ENCODE assay signal across 1 cellular context in the genomic region with DNA sequence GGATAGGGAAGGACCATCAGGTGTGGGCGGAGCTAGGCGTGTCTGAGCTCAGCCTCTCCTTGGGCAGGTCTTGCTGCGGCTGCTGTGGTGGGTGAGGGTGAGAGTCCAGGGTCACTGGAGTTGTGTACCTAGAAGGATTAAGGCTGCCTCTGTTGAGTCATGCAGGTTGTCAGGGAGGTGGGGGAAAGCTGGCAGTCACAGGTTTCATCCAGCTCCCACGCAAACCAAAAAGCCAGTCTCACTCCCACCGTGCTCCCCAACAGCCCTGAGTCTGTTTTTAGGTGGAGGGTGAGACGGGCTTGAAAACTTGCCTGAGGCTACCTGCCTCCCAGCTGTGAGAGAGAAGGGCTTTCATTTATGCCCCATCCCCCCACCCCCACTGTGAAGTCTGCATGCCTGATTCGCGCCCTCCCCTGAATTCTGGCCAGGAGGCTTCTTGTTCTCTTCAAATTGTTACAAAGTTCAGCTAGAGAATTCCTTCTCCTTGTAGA.
TF ChIP-seq lines count a peak whose summit lies in the region.

No MANE protein-coding gene starts in this region.

TF ChIP-seq in GM23338, 12 proteins besides CTCF, POLR2A, EP300 and RAD21 (continued from another document):
- TF ChIP-seq, protein P1, sequence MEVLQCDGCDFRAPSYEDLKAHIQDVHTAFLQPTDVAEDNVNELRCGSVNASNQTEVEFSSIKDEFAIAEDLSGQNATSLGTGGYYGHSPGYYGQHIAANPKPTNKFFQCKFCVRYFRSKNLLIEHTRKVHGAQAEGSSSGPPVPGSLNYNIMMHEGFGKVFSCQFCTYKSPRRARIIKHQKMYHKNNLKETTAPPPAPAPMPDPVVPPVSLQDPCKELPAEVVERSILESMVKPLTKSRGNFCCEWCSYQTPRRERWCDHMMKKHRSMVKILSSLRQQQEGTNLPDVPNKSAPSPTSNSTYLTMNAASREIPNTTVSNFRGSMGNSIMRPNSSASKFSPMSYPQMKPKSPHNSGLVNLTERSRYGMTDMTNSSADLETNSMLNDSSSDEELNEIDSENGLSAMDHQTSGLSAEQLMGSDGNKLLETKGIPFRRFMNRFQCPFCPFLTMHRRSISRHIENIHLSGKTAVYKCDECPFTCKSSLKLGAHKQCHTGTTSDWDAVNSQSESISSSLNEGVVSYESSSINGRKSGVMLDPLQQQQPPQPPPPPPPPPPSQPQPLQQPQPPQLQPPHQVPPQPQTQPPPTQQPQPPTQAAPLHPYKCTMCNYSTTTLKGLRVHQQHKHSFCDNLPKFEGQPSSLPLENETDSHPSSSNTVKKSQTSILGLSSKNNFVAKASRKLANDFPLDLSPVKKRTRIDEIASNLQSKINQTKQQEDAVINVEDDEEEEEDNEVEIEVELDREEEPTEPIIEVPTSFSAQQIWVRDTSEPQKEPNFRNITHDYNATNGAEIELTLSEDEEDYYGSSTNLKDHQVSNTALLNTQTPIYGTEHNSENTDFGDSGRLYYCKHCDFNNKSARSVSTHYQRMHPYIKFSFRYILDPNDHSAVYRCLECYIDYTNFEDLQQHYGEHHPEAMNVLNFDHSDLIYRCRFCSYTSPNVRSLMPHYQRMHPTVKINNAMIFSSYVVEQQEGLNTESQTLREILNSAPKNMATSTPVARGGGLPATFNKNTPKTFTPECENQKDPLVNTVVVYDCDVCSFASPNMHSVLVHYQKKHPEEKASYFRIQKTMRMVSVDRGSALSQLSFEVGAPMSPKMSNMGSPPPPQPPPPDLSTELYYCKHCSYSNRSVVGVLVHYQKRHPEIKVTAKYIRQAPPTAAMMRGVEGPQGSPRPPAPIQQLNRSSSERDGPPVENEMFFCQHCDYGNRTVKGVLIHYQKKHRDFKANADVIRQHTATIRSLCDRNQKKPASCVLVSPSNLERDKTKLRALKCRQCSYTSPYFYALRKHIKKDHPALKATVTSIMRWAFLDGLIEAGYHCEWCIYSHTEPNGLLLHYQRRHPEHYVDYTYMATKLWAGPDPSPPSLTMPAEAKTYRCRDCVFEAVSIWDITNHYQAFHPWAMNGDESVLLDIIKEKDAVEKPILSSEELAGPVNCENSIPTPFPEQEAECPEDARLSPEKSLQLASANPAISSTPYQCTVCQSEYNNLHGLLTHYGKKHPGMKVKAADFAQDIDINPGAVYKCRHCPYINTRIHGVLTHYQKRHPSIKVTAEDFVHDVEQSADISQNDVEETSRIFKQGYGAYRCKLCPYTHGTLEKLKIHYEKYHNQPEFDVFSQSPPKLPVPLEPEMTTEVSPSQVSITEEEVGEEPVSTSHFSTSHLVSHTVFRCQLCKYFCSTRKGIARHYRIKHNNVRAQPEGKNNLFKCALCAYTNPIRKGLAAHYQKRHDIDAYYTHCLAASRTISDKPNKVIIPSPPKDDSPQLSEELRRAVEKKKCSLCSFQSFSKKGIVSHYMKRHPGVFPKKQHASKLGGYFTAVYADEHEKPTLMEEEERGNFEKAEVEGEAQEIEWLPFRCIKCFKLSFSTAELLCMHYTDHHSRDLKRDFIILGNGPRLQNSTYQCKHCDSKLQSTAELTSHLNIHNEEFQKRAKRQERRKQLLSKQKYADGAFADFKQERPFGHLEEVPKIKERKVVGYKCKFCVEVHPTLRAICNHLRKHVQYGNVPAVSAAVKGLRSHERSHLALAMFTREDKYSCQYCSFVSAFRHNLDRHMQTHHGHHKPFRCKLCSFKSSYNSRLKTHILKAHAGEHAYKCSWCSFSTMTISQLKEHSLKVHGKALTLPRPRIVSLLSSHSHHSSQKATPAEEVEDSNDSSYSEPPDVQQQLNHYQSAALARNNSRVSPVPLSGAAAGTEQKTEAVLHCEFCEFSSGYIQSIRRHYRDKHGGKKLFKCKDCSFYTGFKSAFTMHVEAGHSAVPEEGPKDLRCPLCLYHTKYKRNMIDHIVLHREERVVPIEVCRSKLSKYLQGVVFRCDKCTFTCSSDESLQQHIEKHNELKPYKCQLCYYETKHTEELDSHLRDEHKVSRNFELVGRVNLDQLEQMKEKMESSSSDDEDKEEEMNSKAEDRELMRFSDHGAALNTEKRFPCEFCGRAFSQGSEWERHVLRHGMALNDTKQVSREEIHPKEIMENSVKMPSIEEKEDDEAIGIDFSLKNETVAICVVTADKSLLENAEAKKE (CRISPR knock-in tag; IDR thresholded peaks at IDR 0.05), result no peak
- no peak for TF ChIP-seq ZNF114 (CRISPR knock-in tag; IDR thresholded peaks at IDR 0.05)
- TF ChIP-seq, protein P2, sequence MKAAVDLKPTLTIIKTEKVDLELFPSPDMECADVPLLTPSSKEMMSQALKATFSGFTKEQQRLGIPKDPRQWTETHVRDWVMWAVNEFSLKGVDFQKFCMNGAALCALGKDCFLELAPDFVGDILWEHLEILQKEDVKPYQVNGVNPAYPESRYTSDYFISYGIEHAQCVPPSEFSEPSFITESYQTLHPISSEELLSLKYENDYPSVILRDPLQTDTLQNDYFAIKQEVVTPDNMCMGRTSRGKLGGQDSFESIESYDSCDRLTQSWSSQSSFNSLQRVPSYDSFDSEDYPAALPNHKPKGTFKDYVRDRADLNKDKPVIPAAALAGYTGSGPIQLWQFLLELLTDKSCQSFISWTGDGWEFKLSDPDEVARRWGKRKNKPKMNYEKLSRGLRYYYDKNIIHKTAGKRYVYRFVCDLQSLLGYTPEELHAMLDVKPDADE (IDR thresholded peaks at IDR 0.05), result no peak
- no peak for TF ChIP-seq EZH2 (IDR thresholded peaks at IDR 0.05; ENCODE audit: low read depth, unreplicated experiment)
- TF ChIP-seq STAT1 (IDR thresholded peaks at IDR 0.05; ENCODE audit: unreplicated experiment), result no peak
- TF ChIP-seq POLR2AphosphoS5 (IDR thresholded peaks at IDR 0.05; ENCODE audit: low read depth), result no peak
- TF ChIP-seq ZNF331 (CRISPR knock-in tag; IDR thresholded peaks at IDR 0.05; ENCODE audit: low read depth), result no peak
- no peak for TF ChIP-seq NANOG (IDR thresholded peaks at IDR 0.05; ENCODE audit: borderline replicate concordance)
